21 cellular contexts compared by ENCODE assay signal in genomic region chr11:112166561-112166960, GRCh38. TPM values are rescaled to one million over a fixed set of nuclear protein-coding genes. Genes with fewer than 3 reads are reported as not detected.
DNase-seq lines count a peak whose midpoint lies in the region; ATAC-seq and TF ChIP-seq lines count a peak whose summit lies in the region.
"Had no signal": no experiment of that assay in that cellular context is flagged by ENCODE, and none has a peak within 500 bp of the region (broad histone marks: within the 10 kb centered on the region; RNA-seq: fewer than 3 reads in every experiment).

No MANE protein-coding gene starts in this region.

- no peaks in the 10 kb centered on the region for H3K79me2 ChIP-seq in GM23338 (replicated peaks; ENCODE audit: insufficient read depth)

- H3K36me3 Mint-ChIP-seq in GM23338 (ENCODE audit: low read depth), result no peaks in the 10 kb centered on the region

- no peaks in the 10 kb centered on the region for H3K36me3 ChIP-seq in GM23338 (ENCODE audit: insufficient read depth)
- H3K36me3 ChIP-seq: BLaER1, gastrocnemius medialis, sigmoid colon, stomach had no signal

- no peak overlapping the region for H3K4me2 ChIP-seq in GM23338
- H3K4me2 ChIP-seq: BLaER1 had no signal

- H3K9me2 ChIP-seq in GM23338 (ENCODE audit: insufficient read depth), result no peaks in the 10 kb centered on the region

- POLR2A ChIA-PET in RWPE1 (lab: Yijun Ruan, JAX; ENCODE audit: low non-redundant PET), result interaction anchor here (0.7 kb wide), 1 partner anchor 75 kb away, joined by 3 read pairs; no protein-coding TSS in a partner anchor

- H3K27ac Mint-ChIP-seq in GM23338, result no peak overlapping the region
- H3K27ac Mint-ChIP-seq: activated naive CD8-positive, alpha-beta T cell treated with anti-CD3 and anti-CD28 coated beads, Interleukin-2, amount 50 U/mL, for 24 hours; T-helper 17 cell had no signal

- H4K20me1 ChIP-seq in GM23338 (replicated peaks; ENCODE audit: insufficient read depth), result no peaks in the 10 kb centered on the region
- H4K20me1 ChIP-seq: BLaER1 had no signal

- H3K27me3 Mint-ChIP-seq in GM23338 (ENCODE audit: insufficient read depth, low read depth, poor library complexity), result peaks cover 7% of the 10 kb centered on the region

- no peaks in the 10 kb centered on the region for H3F3A ChIP-seq in GM23338 (replicated peaks; ENCODE audit: low read depth)

- H3K4me3 Mint-ChIP-seq in GM23338, result no peak overlapping the region
- H3K4me3 Mint-ChIP-seq: activated naive CD8-positive, alpha-beta T cell treated with anti-CD3 and anti-CD28 coated beads, Interleukin-2, amount 50 U/mL, for 24 hours; naive thymus-derived CD8-positive, alpha-beta T cell; T-helper 17 cell had no signal

- CTCF ChIA-PET in RWPE1 (lab: Yijun Ruan, JAX), result no interaction called here

- H3K4me3 ChIP-seq in GM23338, result no peak overlapping the region
- H3K4me3 ChIP-seq in retinal pigment epithelial cell (ENCODE audit: low read length), result no peak overlapping the region
- H3K4me3 ChIP-seq: BLaER1, gastrocnemius medialis, sigmoid colon, stomach had no signal

- H2AFZ ChIP-seq in GM23338, result peak overlapping the region; percentile 94

- 0 out of 2 replicates have a peak overlapping the region, but pooled peaks have one; percentile 22 for H3K27ac ChIP-seq in GM23338 (ENCODE audit: low read depth)
- peak overlapping the region; percentile 75 for H3K27ac ChIP-seq in RWPE1
- H3K27ac ChIP-seq: BLaER1, gastrocnemius medialis, sigmoid colon, stomach had no signal

- no peaks in the 10 kb centered on the region for H3K4me1 ChIP-seq in GM23338 (ENCODE audit: insufficient read depth)
- H3K4me1 ChIP-seq: BLaER1, sigmoid colon had no signal

- H3K4me1 Mint-ChIP-seq in GM23338, result peaks cover 7% of the 10 kb centered on the region

- TF ChIP-seq CTCF in GM23338 (conservative IDR thresholded peaks at IDR 0.05; ENCODE audit: low read depth in 2 of 2), result no peak
- TF ChIP-seq CTCF in RWPE1 (conservative IDR thresholded peaks at IDR 0.05; ENCODE audit: low read depth), result no peak
- TF ChIP-seq CTCF in retinal pigment epithelial cell (conservative IDR thresholded peaks at IDR 0.05; ENCODE audit: low read depth, low read length), result no peak

- no peaks in the 10 kb centered on the region for H3K9me3 Mint-ChIP-seq in GM23338
- H3K9me3 Mint-ChIP-seq: activated naive CD8-positive, alpha-beta T cell treated with anti-CD3 and anti-CD28 coated beads, Interleukin-2, amount 50 U/mL, for 24 hours had no signal

- ATAC-seq in GM23338 (no peak), GM19023 (IDR thresholded peaks at IDR 0.05; ENCODE audit: unreplicated experiment) (no peak)
- ATAC-seq: activated naive CD8-positive, alpha-beta T cell treated with anti-CD3 and anti-CD28 coated beads, Interleukin-2, amount 50 U/mL, for 24 hours; naive thymus-derived CD8-positive, alpha-beta T cell; T-helper 17 cell had no signal

- no peaks in the 10 kb centered on the region for H3K27me3 ChIP-seq in GM23338 (ENCODE audit: insufficient read depth)
- H3K27me3 ChIP-seq: BLaER1, gastrocnemius medialis, sigmoid colon, stomach had no signal

- DNase-seq in GM23338 (ENCODE audit: low spot score) (no peak), RWPE1 (ENCODE audit: low spot score) (peak; percentile 79), fibroblast of the conjunctiva (ENCODE audit: low read depth) (peak; percentile 27), retinal pigment epithelial cell (ENCODE audit: low read depth) (peak; percentile 90), NCI-H1436 treated with DMSO at 0.1 percent for 48 hours (lab: John Stamatoyannopoulos, UW) (no peak), NCI-H82 (lab: John Stamatoyannopoulos, UW) (no peak), activated gamma-delta T cell treated with Interleukin-2 at 50 U/mL for 16 hours (no peak)
- DNase-seq: activated CD4-positive, alpha-beta T cell treated with anti-CD3 and anti-CD28 coated beads for 48 hours; activated naive CD8-positive, alpha-beta T cell treated with anti-CD3 and anti-CD28 coated beads, Interleukin-2, amount 50 U/mL, for 24 hours; activated T-cell treated with anti-CD3 and anti-CD28 coated beads, Interleukin-2, amount 50 U/mL, for 1 hour; dermis blood vessel endothelial cell; gastrocnemius medialis; kidney; naive thymus-derived CD8-positive, alpha-beta T cell; NCI-H2227 treated with DMSO at 0.1 percent for 48 hours; RPMI8226; sigmoid colon; stomach; T-helper 17 cell had no signal

TF ChIP-seq in GM23338, 12 proteins besides CTCF, POLR2A, EP300 and RAD21 (continues in another document):
- TF ChIP-seq ETS1 (IDR thresholded peaks at IDR 0.05), result no peak
- no peak for TF ChIP-seq ZNF462 (CRISPR knock-in tag; IDR thresholded peaks at IDR 0.05)

RNA-seq across cellular contexts. Expression of gene TEX12, which starts 0.6 kb away (rescaled TPM):
- total RNA-seq in GM23338 (2014; rRNA removed; shearing (Covaris generic)), result 0.35 TPM in 1 of 2 replicates, not detected in the other
- polyA plus RNA-seq in GM23338 (2016; fragmentation: Nextera tagmentation; extraction: Ambion mirVana), result 1.1 TPM in 1 of 2 replicates, not detected in the other
- total RNA-seq: dermis blood vessel endothelial cell, kidney had no signal
- polyA plus RNA-seq: naive thymus-derived CD8-positive, alpha-beta T cell; sigmoid colon had no signal

RNA-seq across cellular contexts. Expression of gene IL18, which starts 2.7 kb away (rescaled TPM):
- 0.28 and 3.5 TPM in 2 replicates for total RNA-seq in GM23338 (2014; rRNA removed; shearing (Covaris generic))
- polyA plus RNA-seq in GM23338 (2016; fragmentation: Nextera tagmentation; extraction: Ambion mirVana), result 1.7 and 1.8 TPM in 2 replicates
- total RNA-seq: naive thymus-derived CD8-positive, alpha-beta T cell had no signal

RNA-seq across cellular contexts. Expression of gene BCO2, which starts 8.8 kb away (rescaled TPM):
- total RNA-seq in GM23338 (2014; rRNA removed; shearing (Covaris generic)), result 0.63 and 1.4 TPM in 2 replicates
- polyA plus RNA-seq in GM23338 (2016; fragmentation: Nextera tagmentation; extraction: Ambion mirVana), result 0.59 and 1.1 TPM in 2 replicates
- polyA plus RNA-seq: naive thymus-derived CD8-positive, alpha-beta T cell had no signal

RNA-seq across cellular contexts. Expression of gene PTS, which starts 59.7 kb away (rescaled TPM):
- 19.9 and 29.1 TPM in 2 replicates for total RNA-seq in GM23338 (2014; rRNA removed; shearing (Covaris generic))
- 85.5 and 103 TPM in 2 replicates for polyA plus RNA-seq in GM23338 (2016; fragmentation: Nextera tagmentation; extraction: Ambion mirVana)

Comparison
In these comparisons a context has a peak if more than half of its experiments do, and no peak if none do; other contexts are left out.
1. DNase-seq: peak in RWPE1 (single experiment), fibroblast of the conjunctiva (single experiment) and retinal pigment epithelial cell (single experiment); none in GM23338 (single experiment), NCI-H1436 treated with DMSO at 0.1 percent for 48 hours (single experiment), NCI-H82 (single experiment) and activated gamma-delta T cell treated with Interleukin-2 at 50 U/mL for 16 hours (single experiment).